Comparison of ENCODE assay signal across 18 cellular contexts in genomic region chr11:112652786-112653390, GRCh38.
A peak's percentile ranks its signal among the peaks of the same experiment; 100 is the strongest.
DNase-seq lines count a peak whose midpoint lies in the region; ATAC-seq and TF ChIP-seq lines count a peak whose summit lies in the region.
"Had no signal": no experiment of that assay in that cellular context is flagged by ENCODE, and none has a peak within 500 bp of the region (broad histone marks: within the 10 kb centered on the region; RNA-seq: fewer than 3 reads in every experiment).

No MANE protein-coding gene starts in this region.

- CTCF ChIA-PET in activated CD4-positive, alpha-beta memory T cell treated with anti-CD3 and anti-CD28 coated beads, Interleukin-2, amount 10 ng/mL, durations not matched to agents 7 days and 5 days (lab: Charles Lee), result no interaction called here

- no peaks in the 10 kb centered on the region for H3K9me3 Mint-ChIP-seq in activated CD4-positive, alpha-beta memory T cell treated with anti-CD3 and anti-CD28 coated beads, Interleukin-2, amount 10 ng/mL, durations not matched to agents 7 days and 5 days
- H3K9me3 Mint-ChIP-seq: activated naive CD8-positive, alpha-beta T cell treated with anti-CD3 and anti-CD28 coated beads, Interleukin-2, amount 50 U/mL, for 24 hours; activated T-cell treated with anti-CD3 and anti-CD28 coated beads, Interleukin-2, amount 50 U/mL, for 4 hours; CD4-positive, alpha-beta memory T cell; stimulated activated effector memory CD8-positive, alpha-beta T cell treated with anti-CD3 and anti-CD28 coated beads, Interleukin-12 subunit alpha, Interleukin-12 subunit beta, amount 100 ng/mL, for 72 hours had no signal

- no peak overlapping the region for H3K4me3 Mint-ChIP-seq in activated CD4-positive, alpha-beta memory T cell treated with anti-CD3 and anti-CD28 coated beads, Interleukin-2, amount 10 ng/mL, durations not matched to agents 7 days and 5 days
- H3K4me3 Mint-ChIP-seq: activated naive CD8-positive, alpha-beta T cell treated with anti-CD3 and anti-CD28 coated beads, Interleukin-2, amount 50 U/mL, for 24 hours; activated T-cell treated with anti-CD3 and anti-CD28 coated beads, Interleukin-2, amount 50 U/mL, for 4 hours; CD4-positive, alpha-beta memory T cell; stimulated activated effector memory CD8-positive, alpha-beta T cell treated with anti-CD3 and anti-CD28 coated beads, Interleukin-12 subunit alpha, Interleukin-12 subunit beta, amount 100 ng/mL, for 72 hours had no signal

- POLR2A ChIA-PET in activated CD4-positive, alpha-beta memory T cell treated with anti-CD3 and anti-CD28 coated beads, Interleukin-2, amount 10 ng/mL, durations not matched to agents 7 days and 5 days (lab: Charles Lee), result no interaction called here

- H3K27me3 Mint-ChIP-seq in activated CD4-positive, alpha-beta memory T cell treated with anti-CD3 and anti-CD28 coated beads, Interleukin-2, amount 10 ng/mL, durations not matched to agents 7 days and 5 days, result peaks cover 7% of the 10 kb centered on the region
- H3K27me3 Mint-ChIP-seq: activated naive CD8-positive, alpha-beta T cell treated with anti-CD3 and anti-CD28 coated beads, Interleukin-2, amount 50 U/mL, for 24 hours had no signal

- DNase-seq in NCI-H2196 (lab: John Stamatoyannopoulos, UW; ENCODE audit: unreplicated experiment) (peak; percentile 24), NCI-H2196 treated with DMSO at 0.1 percent for 48 hours (lab: John Stamatoyannopoulos, UW; ENCODE audit: unreplicated experiment) (no peak), SW480 (ENCODE audit: low spot score) (peak; percentile 44), fibroblast of pulmonary artery (ENCODE audit: low read depth) (peak; percentile 39), stromal cell of bone marrow (ENCODE audit: low read depth) (peak; percentile 40), LoVo (ENCODE audit: low spot score) (no peak)
- no peak for DNase-seq in activated CD4-positive, alpha-beta memory T cell treated with anti-CD3 and anti-CD28 coated beads, Interleukin-2, amount 10 ng/mL, durations not matched to agents 7 days and 5 days
- DNase-seq: activated CD4-positive, alpha-beta T cell treated with anti-CD3 and anti-CD28 coated beads, Interleukin-2, amount 50 U/mL, for 48 hours; activated naive CD8-positive, alpha-beta T cell treated with anti-CD3 and anti-CD28 coated beads, Interleukin-2, amount 50 U/mL, for 24 hours; activated T-cell treated with anti-CD3 and anti-CD28 coated beads, Interleukin-2, amount 50 U/mL, for 4 hours; CD4-positive, alpha-beta memory T cell; pancreas; small intestine; upper lobe of left lung had no signal

- no peak overlapping the region for H3K4me3 ChIP-seq in fibroblast of pulmonary artery (replicated peaks; ENCODE audit: low read depth, low read length)
- H3K4me3 ChIP-seq: hepatocyte, pancreas, PC-9, upper lobe of left lung had no signal

- no peak for ATAC-seq in HG03439 (IDR thresholded peaks at IDR 0.05; ENCODE audit: unreplicated experiment)
- ATAC-seq: activated naive CD8-positive, alpha-beta T cell treated with anti-CD3 and anti-CD28 coated beads, Interleukin-2, amount 50 U/mL, for 24 hours; activated T-cell treated with anti-CD3 and anti-CD28 coated beads, Interleukin-2, amount 50 U/mL, for 4 hours; pancreas; stimulated activated effector memory CD8-positive, alpha-beta T cell treated with anti-CD3 and anti-CD28 coated beads, Interleukin-12 subunit alpha, Interleukin-12 subunit beta, amount 100 ng/mL, for 72 hours had no signal

- H3K36me3 Mint-ChIP-seq in activated CD4-positive, alpha-beta memory T cell treated with anti-CD3 and anti-CD28 coated beads, Interleukin-2, amount 10 ng/mL, durations not matched to agents 7 days and 5 days (ENCODE audit: low read depth), result no peaks in the 10 kb centered on the region
- H3K36me3 Mint-ChIP-seq: CD4-positive, alpha-beta memory T cell; stimulated activated effector memory CD8-positive, alpha-beta T cell treated with anti-CD3 and anti-CD28 coated beads, Interleukin-12 subunit alpha, Interleukin-12 subunit beta, amount 100 ng/mL, for 72 hours had no signal

- no peaks in the 10 kb centered on the region for H3K4me1 Mint-ChIP-seq in activated CD4-positive, alpha-beta memory T cell treated with anti-CD3 and anti-CD28 coated beads, Interleukin-2, amount 10 ng/mL, durations not matched to agents 7 days and 5 days
- H3K4me1 Mint-ChIP-seq: activated naive CD8-positive, alpha-beta T cell treated with anti-CD3 and anti-CD28 coated beads, Interleukin-2, amount 50 U/mL, for 24 hours; CD4-positive, alpha-beta memory T cell; stimulated activated effector memory CD8-positive, alpha-beta T cell treated with anti-CD3 and anti-CD28 coated beads, Interleukin-12 subunit alpha, Interleukin-12 subunit beta, amount 100 ng/mL, for 72 hours had no signal

- H3K27ac Mint-ChIP-seq in activated CD4-positive, alpha-beta memory T cell treated with anti-CD3 and anti-CD28 coated beads, Interleukin-2, amount 10 ng/mL, durations not matched to agents 7 days and 5 days, result no peak overlapping the region
- H3K27ac Mint-ChIP-seq: activated naive CD8-positive, alpha-beta T cell treated with anti-CD3 and anti-CD28 coated beads, Interleukin-2, amount 50 U/mL, for 24 hours; CD4-positive, alpha-beta memory T cell; stimulated activated effector memory CD8-positive, alpha-beta T cell treated with anti-CD3 and anti-CD28 coated beads, Interleukin-12 subunit alpha, Interleukin-12 subunit beta, amount 100 ng/mL, for 72 hours had no signal

- no peak for TF ChIP-seq CTCF in fibroblast of pulmonary artery (IDR thresholded peaks at IDR 0.05; ENCODE audit: low read length, missing control alignments)

Comparison
In these comparisons a context has a peak if more than half of its experiments do, and no peak if none do; other contexts are left out.
1. DNase-seq: peak in NCI-H2196 (single experiment), SW480 (single experiment), fibroblast of pulmonary artery (single experiment) and stromal cell of bone marrow (single experiment); none in NCI-H2196 treated with DMSO at 0.1 percent for 48 hours (single experiment), LoVo (single experiment) and activated CD4-positive, alpha-beta memory T cell treated with anti-CD3 and anti-CD28 coated beads, Interleukin-2, amount 10 ng/mL, durations not matched to agents 7 days and 5 days (single experiment).